Comparison of ENCODE assay signal across 29 cellular contexts in genomic region chr15:61641645-61642044, GRCh38.
"Had no signal": no experiment of that assay in that cellular context is flagged by ENCODE, and none has a peak within 500 bp of the region (broad histone marks: within the 10 kb centered on the region; RNA-seq: fewer than 3 reads in every experiment).

No MANE protein-coding gene starts in this region.

- H3K27ac ChIP-seq: PC-9, RWPE1, SJCRH30 had no signal

- H3K9me3 ChIP-seq: MG63, SK-N-SH had no signal

- H3K9ac ChIP-seq: SK-N-SH had no signal

- H3K27me3 ChIP-seq: MG63, SJCRH30 had no signal

- H3K4me3 ChIP-seq: MG63, PC-9, SJCRH30 had no signal

- H2AFZ ChIP-seq: PC-9 had no signal

- DNase-seq: Kasumi-1, KG1, MG63, MV-4-11, NCI-H1092, NCI-H1105, NCI-H1417 treated with DMSO at 0.1 percent for 48 hours, NCI-H1436 treated with DMSO at 0.1 percent for 48 hours, NCI-H1694 treated with DMSO at 0.1 percent for 48 hours, NCI-H187 treated with DMSO at 0.1 percent for 48 hours, NCI-H2029, NCI-H2081 treated with DMSO at 0.1 percent for 48 hours, NCI-H2107, NCI-H226, NCI-H446 treated with DMSO at 0.1 percent for 48 hours, NCI-H510A, NCI-H526, NCI-H748 treated with DMSO at 0.1 percent for 48 hours, PC-9, SHP77, SIG-M5, SJCRH30, SK-N-SH, SW 1271, T-helper 1 cell had no signal

- H3K4me2 ChIP-seq: PC-9, SK-N-SH had no signal

- H3K36me3 ChIP-seq: MG63, SJCRH30 had no signal

- H3K4me1 ChIP-seq: SJCRH30 had no signal

- FAIRE-seq: RCC 7860 had no signal

- ATAC-seq: Panc1, Right ventricle myocardium inferior had no signal
